In the genomic region with DNA sequence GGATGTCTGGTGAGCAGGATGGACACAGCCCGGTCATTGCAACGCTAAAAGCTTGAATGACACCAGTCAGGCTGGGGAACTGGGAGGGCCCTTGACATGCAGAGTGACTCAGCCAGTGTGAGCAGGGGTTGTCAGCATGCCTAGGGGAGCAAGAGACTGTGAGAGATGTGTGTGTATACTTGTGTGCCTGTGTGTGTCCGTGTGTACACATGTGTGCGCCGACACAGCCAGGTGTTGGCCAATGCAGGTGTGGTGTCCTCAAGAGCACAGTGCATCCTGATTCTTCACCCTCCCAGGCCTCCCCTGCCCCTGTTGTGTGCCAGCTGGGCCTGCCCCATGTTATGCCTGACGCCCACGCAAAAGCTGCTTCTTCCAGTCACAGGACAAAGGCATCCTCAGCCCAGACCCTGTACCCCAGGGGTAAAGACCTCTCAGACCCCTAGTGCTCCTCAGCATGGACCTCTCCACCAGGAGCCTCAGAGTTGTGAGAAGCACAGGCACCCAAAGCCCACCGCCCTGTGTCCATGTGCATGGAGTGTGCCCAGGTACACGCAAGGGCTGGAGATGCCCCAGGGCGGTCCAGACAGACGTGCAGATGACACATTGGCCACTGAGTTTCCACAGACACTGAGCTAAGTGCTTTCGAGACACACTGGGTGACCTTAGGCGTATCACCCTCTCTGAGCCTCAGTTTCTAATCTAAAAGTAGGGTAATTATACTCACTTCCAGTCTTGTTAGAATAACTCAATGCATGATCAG, we compare ENCODE assay signal across 2 cellular contexts.
A peak's percentile ranks its signal among the peaks of the same experiment; 100 is the strongest.
TF ChIP-seq lines count a peak whose summit lies in the region.

No MANE protein-coding gene starts in this region.

TF ChIP-seq in HCT116, 20 proteins besides CTCF, POLR2A, EP300 and RAD21:
- no peak for TF ChIP-seq ELF1 (IDR thresholded peaks at IDR 0.05; ENCODE audit: borderline replicate concordance, low read depth)

TF ChIP-seq in HepG2, 621 proteins besides CTCF, POLR2A, EP300 and RAD21 (continues in another document):
- TF ChIP-seq, protein P1, sequence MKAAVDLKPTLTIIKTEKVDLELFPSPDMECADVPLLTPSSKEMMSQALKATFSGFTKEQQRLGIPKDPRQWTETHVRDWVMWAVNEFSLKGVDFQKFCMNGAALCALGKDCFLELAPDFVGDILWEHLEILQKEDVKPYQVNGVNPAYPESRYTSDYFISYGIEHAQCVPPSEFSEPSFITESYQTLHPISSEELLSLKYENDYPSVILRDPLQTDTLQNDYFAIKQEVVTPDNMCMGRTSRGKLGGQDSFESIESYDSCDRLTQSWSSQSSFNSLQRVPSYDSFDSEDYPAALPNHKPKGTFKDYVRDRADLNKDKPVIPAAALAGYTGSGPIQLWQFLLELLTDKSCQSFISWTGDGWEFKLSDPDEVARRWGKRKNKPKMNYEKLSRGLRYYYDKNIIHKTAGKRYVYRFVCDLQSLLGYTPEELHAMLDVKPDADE (CRISPR knock-in tag; IDR thresholded peaks at IDR 0.05) = no peak
- TF ChIP-seq TOE1 (CRISPR knock-in tag; IDR thresholded peaks at IDR 0.05) (no peak), ZNF550 (CRISPR knock-in tag; IDR thresholded peaks at IDR 0.05; ENCODE audit: borderline replicate concordance) (no peak), HOXD1 (CRISPR knock-in tag; IDR thresholded peaks at IDR 0.05) (no peak), ZNF564 (CRISPR knock-in tag; IDR thresholded peaks at IDR 0.05) (no peak), KDM5A (IDR thresholded peaks at IDR 0.05; ENCODE audit: borderline replicate concordance, low read length) (no peak), KDM6A (CRISPR knock-in tag; IDR thresholded peaks at IDR 0.05; ENCODE audit: low read depth) (no peak), HNRNPLL (IDR thresholded peaks at IDR 0.05; ENCODE audit: low read depth, low read length, poor library complexity, severe bottlenecking) (peak; percentile 19), MAFG (CRISPR knock-in tag; IDR thresholded peaks at IDR 0.05) (no peak), CBX5 (CRISPR knock-in tag; IDR thresholded peaks at IDR 0.05; ENCODE audit: borderline replicate concordance) (no peak), SPEN (CRISPR knock-in tag; IDR thresholded peaks at IDR 0.05; ENCODE audit: low read depth) (no peak), NONO (IDR thresholded peaks at IDR 0.05) (no peak), NONO (CRISPR knock-in tag; conservative IDR thresholded peaks at IDR 0.05) (no peak), FOSL2 (CRISPR knock-in tag; IDR thresholded peaks at IDR 0.05) (peak; percentile 93), ZNF12 (CRISPR knock-in tag; IDR thresholded peaks at IDR 0.05) (no peak), NR2F6 (IDR thresholded peaks at IDR 0.05) (no peak), NR2F6 (CRISPR knock-in tag; IDR thresholded peaks at IDR 0.05) (no peak), KLF16 (CRISPR knock-in tag; IDR thresholded peaks at IDR 0.05) (no peak), ZNF101 (CRISPR knock-in tag; IDR thresholded peaks at IDR 0.05; ENCODE audit: borderline replicate concordance, low read depth) (no peak), ZNF329 (CRISPR knock-in tag; IDR thresholded peaks at IDR 0.05; ENCODE audit: low read depth) (no peak), ZNF891 (CRISPR knock-in tag; IDR thresholded peaks at IDR 0.05) (peak; percentile 59; the same call in 1 of the 2 replicates), ZNF44 (CRISPR knock-in tag; IDR thresholded peaks at IDR 0.05) (no peak), ZNF33B (CRISPR knock-in tag; IDR thresholded peaks at IDR 0.05) (no peak), SAP130 (CRISPR knock-in tag; IDR thresholded peaks at IDR 0.05; ENCODE audit: low read depth) (peak; percentile 74), ZNF562 (CRISPR knock-in tag; IDR thresholded peaks at IDR 0.05; ENCODE audit: borderline replicate concordance) (no peak), FOXJ3 (CRISPR knock-in tag; IDR thresholded peaks at IDR 0.05; ENCODE audit: borderline replicate concordance) (no peak), PAWR (CRISPR knock-in tag; IDR thresholded peaks at IDR 0.05; ENCODE audit: borderline replicate concordance) (no peak), ZNF709 (CRISPR knock-in tag; IDR thresholded peaks at IDR 0.05) (no peak), ETV6 (CRISPR knock-in tag; conservative IDR thresholded peaks at IDR 0.05) (no peak), EED (CRISPR knock-in tag; IDR thresholded peaks at IDR 0.05) (peak; percentile 94), CBX2 (IDR thresholded peaks at IDR 0.05; ENCODE audit: low read depth, low read length) (no peak), CBX2 (CRISPR knock-in tag; IDR thresholded peaks at IDR 0.05; ENCODE audit: low read depth) (no peak)
- TF ChIP-seq, protein P2, sequence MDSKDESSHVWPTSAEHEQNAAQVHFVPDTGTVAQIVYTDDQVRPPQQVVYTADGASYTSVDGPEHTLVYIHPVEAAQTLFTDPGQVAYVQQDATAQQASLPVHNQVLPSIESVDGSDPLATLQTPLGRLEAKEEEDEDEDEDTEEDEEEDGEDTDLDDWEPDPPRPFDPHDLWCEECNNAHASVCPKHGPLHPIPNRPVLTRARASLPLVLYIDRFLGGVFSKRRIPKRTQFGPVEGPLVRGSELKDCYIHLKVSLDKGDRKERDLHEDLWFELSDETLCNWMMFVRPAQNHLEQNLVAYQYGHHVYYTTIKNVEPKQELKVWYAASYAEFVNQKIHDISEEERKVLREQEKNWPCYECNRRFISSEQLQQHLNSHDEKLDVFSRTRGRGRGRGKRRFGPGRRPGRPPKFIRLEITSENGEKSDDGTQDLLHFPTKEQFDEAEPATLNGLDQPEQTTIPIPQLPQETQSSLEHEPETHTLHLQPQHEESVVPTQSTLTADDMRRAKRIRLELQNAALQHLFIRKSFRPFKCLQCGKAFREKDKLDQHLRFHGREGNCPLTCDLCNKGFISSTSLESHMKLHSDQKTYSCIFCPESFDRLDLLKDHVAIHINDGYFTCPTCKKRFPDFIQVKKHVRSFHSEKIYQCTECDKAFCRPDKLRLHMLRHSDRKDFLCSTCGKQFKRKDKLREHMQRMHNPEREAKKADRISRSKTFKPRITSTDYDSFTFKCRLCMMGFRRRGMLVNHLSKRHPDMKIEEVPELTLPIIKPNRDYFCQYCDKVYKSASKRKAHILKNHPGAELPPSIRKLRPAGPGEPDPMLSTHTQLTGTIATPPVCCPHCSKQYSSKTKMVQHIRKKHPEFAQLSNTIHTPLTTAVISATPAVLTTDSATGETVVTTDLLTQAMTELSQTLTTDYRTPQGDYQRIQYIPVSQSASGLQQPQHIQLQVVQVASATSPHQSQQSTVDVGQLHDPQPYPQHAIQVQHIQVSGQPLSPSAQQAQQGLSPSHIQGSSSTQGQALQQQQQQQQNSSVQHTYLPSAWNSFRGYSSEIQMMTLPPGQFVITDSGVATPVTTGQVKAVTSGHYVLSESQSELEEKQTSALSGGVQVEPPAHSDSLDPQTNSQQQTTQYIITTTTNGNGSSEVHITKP (CRISPR knock-in tag; IDR thresholded peaks at IDR 0.05; ENCODE audit: low read depth) = no peak
- TF ChIP-seq, protein P3, sequence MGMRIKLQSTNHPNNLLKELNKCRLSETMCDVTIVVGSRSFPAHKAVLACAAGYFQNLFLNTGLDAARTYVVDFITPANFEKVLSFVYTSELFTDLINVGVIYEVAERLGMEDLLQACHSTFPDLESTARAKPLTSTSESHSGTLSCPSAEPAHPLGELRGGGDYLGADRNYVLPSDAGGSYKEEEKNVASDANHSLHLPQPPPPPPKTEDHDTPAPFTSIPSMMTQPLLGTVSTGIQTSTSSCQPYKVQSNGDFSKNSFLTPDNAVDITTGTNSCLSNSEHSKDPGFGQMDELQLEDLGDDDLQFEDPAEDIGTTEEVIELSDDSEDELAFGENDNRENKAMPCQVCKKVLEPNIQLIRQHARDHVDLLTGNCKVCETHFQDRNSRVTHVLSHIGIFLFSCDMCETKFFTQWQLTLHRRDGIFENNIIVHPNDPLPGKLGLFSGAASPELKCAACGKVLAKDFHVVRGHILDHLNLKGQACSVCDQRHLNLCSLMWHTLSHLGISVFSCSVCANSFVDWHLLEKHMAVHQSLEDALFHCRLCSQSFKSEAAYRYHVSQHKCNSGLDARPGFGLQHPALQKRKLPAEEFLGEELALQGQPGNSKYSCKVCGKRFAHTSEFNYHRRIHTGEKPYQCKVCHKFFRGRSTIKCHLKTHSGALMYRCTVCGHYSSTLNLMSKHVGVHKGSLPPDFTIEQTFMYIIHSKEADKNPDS (CRISPR knock-in tag; IDR thresholded peaks at IDR 0.05) = no peak; the same call in 1 of the 2 replicates
- TF ChIP-seq, protein P4, sequence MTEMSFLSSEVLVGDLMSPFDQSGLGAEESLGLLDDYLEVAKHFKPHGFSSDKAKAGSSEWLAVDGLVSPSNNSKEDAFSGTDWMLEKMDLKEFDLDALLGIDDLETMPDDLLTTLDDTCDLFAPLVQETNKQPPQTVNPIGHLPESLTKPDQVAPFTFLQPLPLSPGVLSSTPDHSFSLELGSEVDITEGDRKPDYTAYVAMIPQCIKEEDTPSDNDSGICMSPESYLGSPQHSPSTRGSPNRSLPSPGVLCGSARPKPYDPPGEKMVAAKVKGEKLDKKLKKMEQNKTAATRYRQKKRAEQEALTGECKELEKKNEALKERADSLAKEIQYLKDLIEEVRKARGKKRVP (CRISPR knock-in tag; IDR thresholded peaks at IDR 0.05) = peak in 1 of 2 experiments; percentile 78; a peak in 2 of 4 replicates
- TF ChIP-seq, protein P5, sequence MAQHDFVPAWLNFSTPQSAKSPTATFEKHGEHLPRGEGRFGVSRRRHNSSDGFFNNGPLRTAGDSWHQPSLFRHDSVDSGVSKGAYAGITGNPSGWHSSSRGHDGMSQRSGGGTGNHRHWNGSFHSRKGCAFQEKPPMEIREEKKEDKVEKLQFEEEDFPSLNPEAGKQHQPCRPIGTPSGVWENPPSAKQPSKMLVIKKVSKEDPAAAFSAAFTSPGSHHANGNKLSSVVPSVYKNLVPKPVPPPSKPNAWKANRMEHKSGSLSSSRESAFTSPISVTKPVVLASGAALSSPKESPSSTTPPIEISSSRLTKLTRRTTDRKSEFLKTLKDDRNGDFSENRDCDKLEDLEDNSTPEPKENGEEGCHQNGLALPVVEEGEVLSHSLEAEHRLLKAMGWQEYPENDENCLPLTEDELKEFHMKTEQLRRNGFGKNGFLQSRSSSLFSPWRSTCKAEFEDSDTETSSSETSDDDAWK (CRISPR knock-in tag; IDR thresholded peaks at IDR 0.05) = no peak
- TF ChIP-seq, protein P6, sequence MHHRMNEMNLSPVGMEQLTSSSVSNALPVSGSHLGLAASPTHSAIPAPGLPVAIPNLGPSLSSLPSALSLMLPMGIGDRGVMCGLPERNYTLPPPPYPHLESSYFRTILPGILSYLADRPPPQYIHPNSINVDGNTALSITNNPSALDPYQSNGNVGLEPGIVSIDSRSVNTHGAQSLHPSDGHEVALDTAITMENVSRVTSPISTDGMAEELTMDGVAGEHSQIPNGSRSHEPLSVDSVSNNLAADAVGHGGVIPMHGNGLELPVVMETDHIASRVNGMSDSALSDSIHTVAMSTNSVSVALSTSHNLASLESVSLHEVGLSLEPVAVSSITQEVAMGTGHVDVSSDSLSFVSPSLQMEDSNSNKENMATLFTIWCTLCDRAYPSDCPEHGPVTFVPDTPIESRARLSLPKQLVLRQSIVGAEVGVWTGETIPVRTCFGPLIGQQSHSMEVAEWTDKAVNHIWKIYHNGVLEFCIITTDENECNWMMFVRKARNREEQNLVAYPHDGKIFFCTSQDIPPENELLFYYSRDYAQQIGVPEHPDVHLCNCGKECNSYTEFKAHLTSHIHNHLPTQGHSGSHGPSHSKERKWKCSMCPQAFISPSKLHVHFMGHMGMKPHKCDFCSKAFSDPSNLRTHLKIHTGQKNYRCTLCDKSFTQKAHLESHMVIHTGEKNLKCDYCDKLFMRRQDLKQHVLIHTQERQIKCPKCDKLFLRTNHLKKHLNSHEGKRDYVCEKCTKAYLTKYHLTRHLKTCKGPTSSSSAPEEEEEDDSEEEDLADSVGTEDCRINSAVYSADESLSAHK (CRISPR knock-in tag; IDR thresholded peaks at IDR 0.05; ENCODE audit: borderline replicate concordance) = no peak
- TF ChIP-seq, protein P7, sequence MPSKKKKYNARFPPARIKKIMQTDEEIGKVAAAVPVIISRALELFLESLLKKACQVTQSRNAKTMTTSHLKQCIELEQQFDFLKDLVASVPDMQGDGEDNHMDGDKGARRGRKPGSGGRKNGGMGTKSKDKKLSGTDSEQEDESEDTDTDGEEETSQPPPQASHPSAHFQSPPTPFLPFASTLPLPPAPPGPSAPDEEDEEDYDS (CRISPR knock-in tag; IDR thresholded peaks at IDR 0.05) = no peak
- TF ChIP-seq, protein P8, sequence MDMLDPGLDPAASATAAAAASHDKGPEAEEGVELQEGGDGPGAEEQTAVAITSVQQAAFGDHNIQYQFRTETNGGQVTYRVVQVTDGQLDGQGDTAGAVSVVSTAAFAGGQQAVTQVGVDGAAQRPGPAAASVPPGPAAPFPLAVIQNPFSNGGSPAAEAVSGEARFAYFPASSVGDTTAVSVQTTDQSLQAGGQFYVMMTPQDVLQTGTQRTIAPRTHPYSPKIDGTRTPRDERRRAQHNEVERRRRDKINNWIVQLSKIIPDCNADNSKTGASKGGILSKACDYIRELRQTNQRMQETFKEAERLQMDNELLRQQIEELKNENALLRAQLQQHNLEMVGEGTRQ (IDR thresholded peaks at IDR 0.05; ENCODE audit: low read depth, low read length) = no peak
- TF ChIP-seq, protein P8 (CRISPR knock-in tag; IDR thresholded peaks at IDR 0.05; ENCODE audit: borderline replicate concordance) = no peak
- TF ChIP-seq, protein P9, sequence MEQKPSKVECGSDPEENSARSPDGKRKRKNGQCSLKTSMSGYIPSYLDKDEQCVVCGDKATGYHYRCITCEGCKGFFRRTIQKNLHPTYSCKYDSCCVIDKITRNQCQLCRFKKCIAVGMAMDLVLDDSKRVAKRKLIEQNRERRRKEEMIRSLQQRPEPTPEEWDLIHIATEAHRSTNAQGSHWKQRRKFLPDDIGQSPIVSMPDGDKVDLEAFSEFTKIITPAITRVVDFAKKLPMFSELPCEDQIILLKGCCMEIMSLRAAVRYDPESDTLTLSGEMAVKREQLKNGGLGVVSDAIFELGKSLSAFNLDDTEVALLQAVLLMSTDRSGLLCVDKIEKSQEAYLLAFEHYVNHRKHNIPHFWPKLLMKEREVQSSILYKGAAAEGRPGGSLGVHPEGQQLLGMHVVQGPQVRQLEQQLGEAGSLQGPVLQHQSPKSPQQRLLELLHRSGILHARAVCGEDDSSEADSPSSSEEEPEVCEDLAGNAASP (CRISPR knock-in tag; IDR thresholded peaks at IDR 0.05; ENCODE audit: borderline replicate concordance) = no peak
- TF ChIP-seq, protein P10, sequence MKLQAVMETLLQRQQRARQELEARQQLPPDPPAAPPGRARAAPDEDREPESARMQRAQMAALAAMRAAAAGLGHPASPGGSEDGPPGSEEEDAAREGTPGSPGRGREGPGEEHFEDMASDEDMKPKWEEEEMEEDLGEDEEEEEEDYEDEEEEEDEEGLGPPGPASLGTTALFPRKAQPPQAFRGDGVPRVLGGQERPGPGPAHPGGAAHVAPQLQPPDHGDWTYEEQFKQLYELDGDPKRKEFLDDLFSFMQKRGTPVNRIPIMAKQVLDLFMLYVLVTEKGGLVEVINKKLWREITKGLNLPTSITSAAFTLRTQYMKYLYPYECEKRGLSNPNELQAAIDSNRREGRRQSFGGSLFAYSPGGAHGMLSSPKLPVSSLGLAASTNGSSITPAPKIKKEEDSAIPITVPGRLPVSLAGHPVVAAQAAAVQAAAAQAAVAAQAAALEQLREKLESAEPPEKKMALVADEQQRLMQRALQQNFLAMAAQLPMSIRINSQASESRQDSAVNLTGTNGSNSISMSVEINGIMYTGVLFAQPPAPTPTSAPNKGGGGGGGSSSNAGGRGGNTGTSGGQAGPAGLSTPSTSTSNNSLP (IDR thresholded peaks at IDR 0.05; ENCODE audit: low read depth, low read length) = no peak
